ENCODE assay signal across 16 cellular contexts in genomic region chr14:81455344-81455743, GRCh38. TPM values are rescaled to one million over a fixed set of nuclear protein-coding genes. Genes with fewer than 3 reads are reported as not detected.
DNase-seq lines count a peak whose midpoint lies in the region; ATAC-seq and TF ChIP-seq lines count a peak whose summit lies in the region.
"Had no signal": no experiment of that assay in that cellular context is flagged by ENCODE, and none has a peak within 500 bp of the region (broad histone marks: within the 10 kb centered on the region; RNA-seq: fewer than 3 reads in every experiment).

No MANE protein-coding gene starts in this region.

- TF ChIP-seq CTCF in tibial artery (IDR thresholded peaks at IDR 0.05): no peak

- peak; percentile 12 for DNase-seq in myocyte (ENCODE audit: low read depth)
- DNase-seq in tibial artery: no peak
- no peak for DNase-seq in DMS79 treated with DMSO at 0.1 percent for 48 hours (lab: John Stamatoyannopoulos, UW)
- DNase-seq: activated CD4-positive, CD25-positive, alpha-beta regulatory T cell treated with anti-CD3 and anti-CD28 coated beads, Interleukin-2, amount 50 U/mL, for 72 hours; adrenal gland; CD4-positive, CD25-positive, alpha-beta regulatory T cell; NCI-H2171; psoas muscle; stimulated activated CD4-positive, alpha-beta T cell treated with anti-CD3 and anti-CD28 coated beads, Interleukin-2, amount 100 ng/mL, for 24 hours had no signal

- intact Hi-C loops in tibial artery (cut with DNase I; ENCODE audit: low total_unique reads): no loop called here

- ATAC-seq in GM18873 (IDR thresholded peaks at IDR 0.05; ENCODE audit: low FRiP score, unreplicated experiment) (peak; percentile 28), GM21717 (IDR thresholded peaks at IDR 0.05; ENCODE audit: unreplicated experiment) (peak; percentile 38), HG03378 (IDR thresholded peaks at IDR 0.05; ENCODE audit: unreplicated experiment) (peak; percentile 32), HG03520 (IDR thresholded peaks at IDR 0.05; ENCODE audit: unreplicated experiment) (no peak)
- ATAC-seq: left lobe of liver, psoas muscle had no signal

- H3K4me1 ChIP-seq in tibial artery: no peaks in the 10 kb centered on the region
- H3K4me1 ChIP-seq: adrenal gland had no signal

- H3K27me3 ChIP-seq in tibial artery: peaks cover 0 to 11% of the 10 kb centered on the region in 2 donors
- H3K27me3 ChIP-seq: adrenal gland had no signal

- H3K27ac ChIP-seq in tibial artery: no peak overlapping the region
- H3K27ac ChIP-seq: adrenal gland, HL-60, psoas muscle had no signal

- no peaks in the 10 kb centered on the region for H3K36me3 ChIP-seq in tibial artery
- H3K36me3 ChIP-seq: adrenal gland, HAP-1 had no signal

- H3K9me3 ChIP-seq in tibial artery: no peaks in the 10 kb centered on the region
- H3K9me3 ChIP-seq: adrenal gland, HAP-1, psoas muscle had no signal

- no peak overlapping the region for H3K4me3 ChIP-seq in tibial artery
- H3K4me3 ChIP-seq: adrenal gland, HAP-1, psoas muscle had no signal

RNA-seq across cellular contexts. Expression of gene STON2, which starts 55.2 kb away (rescaled TPM):
- total RNA-seq in myocyte: 67.4 and 78.1 TPM in 2 replicates
- 3.5 TPM for polyA plus RNA-seq in myocyte (2012)
- polyA plus RNA-seq: CD4-positive, CD25-positive, alpha-beta regulatory T cell had no signal
